ENCODE assay signal across 21 cellular contexts in the genomic region with DNA sequence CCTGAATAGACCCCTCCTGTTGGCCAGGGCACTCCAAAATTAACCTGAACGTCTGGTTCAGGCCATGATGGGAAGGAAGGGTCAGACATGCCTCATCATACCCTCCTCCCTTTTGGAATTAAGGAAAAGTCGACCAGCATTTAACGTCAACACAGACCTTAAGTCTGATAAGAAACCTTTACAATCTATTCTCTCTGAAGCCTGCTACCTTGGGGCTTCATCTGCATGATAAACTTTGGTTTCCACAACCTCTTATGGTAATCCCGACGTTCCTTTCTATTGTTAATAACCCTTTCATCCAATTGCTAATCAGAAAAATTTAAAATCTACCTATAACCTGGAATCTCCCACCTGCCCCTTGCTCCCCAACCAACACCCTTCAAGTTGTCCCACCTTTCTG.
"Had no signal": no experiment of that assay in that cellular context is flagged by ENCODE, and none has a peak within 500 bp of the region (broad histone marks: within the 10 kb centered on the region; RNA-seq: fewer than 3 reads in every experiment).

No MANE protein-coding gene starts in this region.

- H3K36me3 ChIP-seq: SJSA1 had no signal

- H3K9ac ChIP-seq: KMS-11 had no signal

- H3K4me2 ChIP-seq: KMS-11 had no signal

- H3K27ac Mint-ChIP-seq: IgD-negative memory B cell had no signal

- H3K4me3 Mint-ChIP-seq: IgD-negative memory B cell had no signal

- DNase-seq: Kasumi-1, MM.1S, NCI-H1092 treated with DMSO at 0.1 percent for 48 hours, NCI-H1436, NCI-H187, NCI-H2029, NCI-H2081 treated with DMSO at 0.1 percent for 48 hours, NCI-H2171, NCI-H226, NCI-H446, NCI-H510A, NCI-H526, NCI-H748 treated with DMSO at 0.1 percent for 48 hours, Right ventricle myocardium superior, RPMI8226, SIG-M5 had no signal

- H3K4me1 Mint-ChIP-seq: IgD-negative memory B cell had no signal

- ATAC-seq: K562 had no signal

- H3K27ac ChIP-seq: KMS-11, SJSA1, SK-N-MC had no signal

- H3K4me3 ChIP-seq: K562, SJSA1, SK-N-MC had no signal

- H3K4me1 ChIP-seq: SJSA1 had no signal

- H3K27me3 ChIP-seq: SJSA1 had no signal

- H3K27me3 Mint-ChIP-seq: IgD-negative memory B cell had no signal
